Comparison of ENCODE assay signal across 32 cellular contexts in the genomic region with DNA sequence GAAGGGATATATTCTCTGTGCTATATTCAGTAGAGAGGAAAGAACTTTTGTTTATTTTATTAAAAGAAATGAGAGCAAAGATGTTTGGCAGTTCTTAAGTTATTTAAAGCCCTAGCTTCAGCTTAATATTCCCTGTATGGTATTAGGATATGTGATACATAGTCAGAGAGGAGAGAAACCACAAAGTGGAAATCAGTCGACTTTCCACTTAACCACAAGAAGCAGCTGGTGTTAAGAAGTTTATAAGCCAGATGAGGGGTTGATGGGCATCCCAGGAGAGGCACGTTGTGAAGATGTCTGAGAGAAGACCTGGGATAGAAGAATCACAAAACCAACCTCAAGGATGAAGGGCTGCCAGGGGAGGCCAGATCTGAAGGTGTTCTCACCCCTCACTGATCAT. TPM values are rescaled to one million over a fixed set of nuclear protein-coding genes. Genes with fewer than 3 reads are reported as not detected.
"Had no signal": no experiment of that assay in that cellular context is flagged by ENCODE, and none has a peak within 500 bp of the region (broad histone marks: within the 10 kb centered on the region; RNA-seq: fewer than 3 reads in every experiment).

No MANE protein-coding gene starts in this region.

- H3K9me3 Mint-ChIP-seq: activated T-cell treated with anti-CD3 and anti-CD28 coated beads, Interleukin-2, amount 50 U/mL, for 24 hours; effector memory CD8-positive, alpha-beta T cell; stimulated activated effector memory CD8-positive, alpha-beta T cell treated with anti-CD3 and anti-CD28 coated beads, Interleukin-12 subunit alpha, Interleukin-12 subunit beta, amount 100 ng/mL, for 72 hours; stimulated activated naive CD8-positive, alpha-beta T cell treated with anti-CD3 and anti-CD28 coated beads, Interleukin-15, Interleukin-2, amounts not matched to agents 100 ng/mL and 50 ng/mL, for 24 hours had no signal

- H3K27me3 ChIP-seq: ovary, upper lobe of left lung, vagina had no signal

- H3K9me3 ChIP-seq: gastrocnemius medialis, left ventricle myocardium inferior, neutrophil, ovary, thoracic aorta, upper lobe of left lung, vagina had no signal

- H3K4me3 ChIP-seq: gastrocnemius medialis, hepatocyte, left ventricle myocardium inferior, lung, ovary, thoracic aorta, upper lobe of left lung, vagina had no signal

- H3K4me3 Mint-ChIP-seq: activated CD4-positive, alpha-beta memory T cell treated with anti-CD3 and anti-CD28 coated beads, Interleukin-2, amount 10 ng/mL, durations not matched to agents 7 days and 5 days; activated CD4-positive, alpha-beta T cell treated with anti-CD3 and anti-CD28 coated beads, Interleukin-2, amount 10 ng/mL, durations not matched to agents 7 days and 5 days; activated naive CD4-positive, alpha-beta T cell treated with anti-CD3 and anti-CD28 coated beads, Interleukin-2, amount 10 ng/mL, durations not matched to agents 7 days and 5 days; activated T-cell treated with anti-CD3 and anti-CD28 coated beads, Interleukin-2, amount 50 U/mL, for 24 hours; effector memory CD8-positive, alpha-beta T cell; nephron progenitor cell; stimulated activated effector memory CD8-positive, alpha-beta T cell treated with anti-CD3 and anti-CD28 coated beads, Interleukin-12 subunit alpha, Interleukin-12 subunit beta, amount 100 ng/mL, for 72 hours; stimulated activated naive CD8-positive, alpha-beta T cell treated with anti-CD3 and anti-CD28 coated beads, Interleukin-15, Interleukin-2, amounts not matched to agents 100 ng/mL and 50 ng/mL, for 24 hours had no signal

- H3K36me3 ChIP-seq: gastrocnemius medialis, left ventricle myocardium inferior, neutrophil, ovary, thoracic aorta, upper lobe of left lung, vagina had no signal

- H3K27ac ChIP-seq: gastrocnemius medialis, hepatocyte, left ventricle myocardium inferior, neutrophil, ovary, thoracic aorta, upper lobe of left lung, vagina had no signal

- H3K4me1 Mint-ChIP-seq: activated CD4-positive, alpha-beta memory T cell treated with anti-CD3 and anti-CD28 coated beads, Interleukin-2, amount 10 ng/mL, durations not matched to agents 7 days and 5 days; activated CD4-positive, alpha-beta T cell treated with anti-CD3 and anti-CD28 coated beads, Interleukin-2, amount 10 ng/mL, durations not matched to agents 7 days and 5 days; activated naive CD4-positive, alpha-beta T cell treated with anti-CD3 and anti-CD28 coated beads, Interleukin-2, amount 10 ng/mL, durations not matched to agents 7 days and 5 days; stimulated activated effector memory CD8-positive, alpha-beta T cell treated with anti-CD3 and anti-CD28 coated beads, Interleukin-12 subunit alpha, Interleukin-12 subunit beta, amount 100 ng/mL, for 72 hours had no signal

- H3K36me3 Mint-ChIP-seq: activated naive CD4-positive, alpha-beta T cell treated with anti-CD3 and anti-CD28 coated beads, Interleukin-2, amount 10 ng/mL, durations not matched to agents 7 days and 5 days; stimulated activated effector memory CD8-positive, alpha-beta T cell treated with anti-CD3 and anti-CD28 coated beads, Interleukin-12 subunit alpha, Interleukin-12 subunit beta, amount 100 ng/mL, for 72 hours had no signal

- H3K4me1 ChIP-seq: gastrocnemius medialis, left ventricle myocardium inferior, upper lobe of left lung had no signal

- ATAC-seq: effector memory CD8-positive, alpha-beta T cell; gastrocnemius medialis; sciatic nerve; stimulated activated effector memory CD8-positive, alpha-beta T cell treated with anti-CD3 and anti-CD28 coated beads, Interleukin-12 subunit alpha, Interleukin-12 subunit beta, amount 100 ng/mL, for 72 hours had no signal

- DNase-seq: activated CD4-positive, alpha-beta memory T cell treated with anti-CD3 and anti-CD28 coated beads, Interleukin-2, amount 10 ng/mL, durations not matched to agents 7 days and 5 days; activated CD4-positive, alpha-beta T cell treated with anti-CD3 and anti-CD28 coated beads for 1 hour; activated CD4-positive, alpha-beta T cell treated with anti-CD3 and anti-CD28 coated beads, Interleukin-2, amount 10 ng/mL, durations not matched to agents 7 days and 5 days; activated CD8-positive, alpha-beta memory T cell treated with anti-CD3 and anti-CD28 coated beads, Interleukin-2, amount 50 U/mL, for 48 hours; activated gamma-delta T cell; activated naive CD4-positive, alpha-beta T cell treated with anti-CD3 and anti-CD28 coated beads, Interleukin-2, amount 10 ng/mL, durations not matched to agents 7 days and 5 days; activated T-cell treated with anti-CD3 and anti-CD28 coated beads, Interleukin-2, amount 50 U/mL, for 24 hours; amniotic stem cell; caudate nucleus; cortex of kidney; effector memory CD8-positive, alpha-beta T cell; erythroblast; gastrocnemius medialis; islet precursor cell; left ventricle myocardium inferior; mesendoderm; nephron progenitor cell; ovary; small intestine; stimulated activated CD4-positive, alpha-beta T cell treated with anti-CD3 and anti-CD28 coated beads, Interleukin-4, amount 100 ng/mL, for 24 hours; upper lobe of left lung had no signal

- H3K27ac Mint-ChIP-seq: activated CD4-positive, alpha-beta memory T cell treated with anti-CD3 and anti-CD28 coated beads, Interleukin-2, amount 10 ng/mL, durations not matched to agents 7 days and 5 days; activated CD4-positive, alpha-beta T cell treated with anti-CD3 and anti-CD28 coated beads, Interleukin-2, amount 10 ng/mL, durations not matched to agents 7 days and 5 days; activated naive CD4-positive, alpha-beta T cell treated with anti-CD3 and anti-CD28 coated beads, Interleukin-2, amount 10 ng/mL, durations not matched to agents 7 days and 5 days; activated T-cell treated with anti-CD3 and anti-CD28 coated beads, Interleukin-2, amount 50 U/mL, for 24 hours; effector memory CD8-positive, alpha-beta T cell; progenitor cell of endocrine pancreas; stimulated activated effector memory CD8-positive, alpha-beta T cell treated with anti-CD3 and anti-CD28 coated beads, Interleukin-12 subunit alpha, Interleukin-12 subunit beta, amount 100 ng/mL, for 72 hours; stimulated activated naive CD8-positive, alpha-beta T cell treated with anti-CD3 and anti-CD28 coated beads, Interleukin-15, Interleukin-2, amounts not matched to agents 100 ng/mL and 50 ng/mL, for 24 hours had no signal

RNA-seq across cellular contexts. Expression of gene PHF21B, which starts 23.3 kb away (rescaled TPM):
- total RNA-seq: activated CD4-positive, alpha-beta memory T cell treated with anti-CD3 and anti-CD28 coated beads, Interleukin-2, amount 10 ng/mL, durations not matched to agents 7 days and 5 days; activated CD4-positive, alpha-beta T cell treated with anti-CD3 and anti-CD28 coated beads, Interleukin-2, amount 10 ng/mL, durations not matched to agents 7 days and 5 days; mononuclear cell; renal cortical epithelial cell had no signal
